20 cellular contexts compared by ENCODE assay signal in the genomic region with DNA sequence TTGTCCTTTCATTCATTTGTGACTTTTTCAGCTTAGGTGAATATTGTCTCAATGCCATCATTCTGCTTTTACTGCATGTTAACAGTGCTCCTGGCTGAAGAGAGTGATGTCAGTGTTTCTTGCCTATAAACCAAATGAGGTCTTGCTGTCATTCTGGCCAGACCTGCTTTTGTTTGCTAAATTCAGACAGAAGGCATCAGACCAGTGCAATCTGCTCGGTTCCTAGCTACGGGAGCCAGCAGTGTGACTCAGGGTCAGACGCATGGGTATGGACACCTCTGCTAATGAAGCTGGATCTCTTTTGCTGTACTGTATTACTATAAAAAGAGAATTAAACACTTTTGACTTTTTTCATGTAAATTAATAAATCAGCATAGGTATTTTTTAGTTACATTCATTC.
DNase-seq lines count a peak whose midpoint lies in the region; FAIRE-seq and TF ChIP-seq lines count a peak whose summit lies in the region.
"Had no signal": no experiment of that assay in that cellular context is flagged by ENCODE, and none has a peak within 500 bp of the region (broad histone marks: within the 10 kb centered on the region; RNA-seq: fewer than 3 reads in every experiment).

No MANE protein-coding gene starts in this region.

- no peak overlapping the region for H3K18ac ChIP-seq in H9 (ENCODE audit: insufficient read length, low read depth, low read length)

- TF ChIP-seq CTCF in H9 (conservative IDR thresholded peaks at IDR 0.05) (no peak), bronchial epithelial cell (IDR thresholded peaks at IDR 0.05; ENCODE audit: insufficient read depth, low read length, severe bottlenecking) (no peak)

- no peak overlapping the region for H3K27ac Mint-ChIP-seq in H9
- no peak overlapping the region for H3K27ac Mint-ChIP-seq in activated CD4-positive, alpha-beta T cell treated with anti-CD3 and anti-CD28 coated beads, Interleukin-2, amount 10 ng/mL, durations not matched to agents 24 days and 14 days
- H3K27ac Mint-ChIP-seq: CD4-positive, alpha-beta memory T cell; HFFc6 had no signal

- H3K36me3 ChIP-seq in bronchial epithelial cell (ENCODE audit: control insufficient read depth, insufficient read depth, low read length) = no peaks in the 10 kb centered on the region
- H3K36me3 ChIP-seq: BE2C had no signal

- H4K20me1 ChIP-seq in H9 (ENCODE audit: control insufficient read depth, insufficient read depth, insufficient read length) = no peaks in the 10 kb centered on the region

- no peak overlapping the region for H2BK12ac ChIP-seq in H9 (ENCODE audit: insufficient read length, low read depth, low read length)

- FAIRE-seq in bronchial epithelial cell (lab: Jason Lieb, UNC) = peak; percentile 64
- FAIRE-seq: A549, GM12892, H1, K562 had no signal

- DNase-seq in DMS 273 treated with DMSO at 0.1 percent for 48 hours (lab: John Stamatoyannopoulos, UW) = peak; percentile 42
- no peak for DNase-seq in H9
- DNase-seq in bronchial epithelial cell (ENCODE audit: low read depth) = no peak
- peak; percentile 74 for DNase-seq in islet precursor cell
- DNase-seq in NCI-H526 treated with DMSO at 0.1 percent for 48 hours (lab: John Stamatoyannopoulos, UW) = no peak
- DNase-seq in glomerular visceral epithelial cell (ENCODE audit: extremely low spot score) = no peak
- no peak for DNase-seq in activated CD4-positive, alpha-beta T cell treated with anti-CD3 and anti-CD28 coated beads, Interleukin-2, amount 10 ng/mL, durations not matched to agents 24 days and 14 days
- DNase-seq in NCI-H2081 (lab: John Stamatoyannopoulos, UW) = no peak
- DNase-seq: BE2C; CD4-positive, alpha-beta memory T cell; DMS79 treated with DMSO at 0.1 percent for 48 hours; EL; GDM1; HCEC 1CT; HFFc6 had no signal

- no peak overlapping the region for H3K4ac ChIP-seq in H9 (ENCODE audit: low read depth, low read length)

- no peak overlapping the region for H3K4me2 ChIP-seq in H9 (ENCODE audit: insufficient read depth, insufficient read length, low read length)
- H3K4me2 ChIP-seq: A549 had no signal

- H3K23me2 ChIP-seq in H9 (ENCODE audit: insufficient read length, low read depth, low read length, poor library complexity, severe bottlenecking) = no peaks in the 10 kb centered on the region

- H4K5ac ChIP-seq in H9 (ENCODE audit: insufficient read length, low read depth, low read length) = peak overlapping the region; percentile 59

- H4K91ac ChIP-seq in H9 (ENCODE audit: insufficient read length, low read depth, low read length) = no peak overlapping the region

- H3K9me3 ChIP-seq in H9 (ENCODE audit: control insufficient read depth, low read depth, low read length) = no peaks in the 10 kb centered on the region
- H3K9me3 ChIP-seq: A549, BE2C had no signal

- H3K56ac ChIP-seq in H9 (ENCODE audit: insufficient read length, low read depth, low read length) = no peak overlapping the region

- H3K27me3 Mint-ChIP-seq in H9 (ENCODE audit: low read depth) = no peaks in the 10 kb centered on the region; the same call in 1 of the 2 replicates
- peaks cover 1% of the 10 kb centered on the region for H3K27me3 Mint-ChIP-seq in activated CD4-positive, alpha-beta T cell treated with anti-CD3 and anti-CD28 coated beads, Interleukin-2, amount 10 ng/mL, durations not matched to agents 24 days and 14 days

- no peak overlapping the region for H3K27ac ChIP-seq in H9 (ENCODE audit: insufficient read length, low read depth, low read length)
- H3K27ac ChIP-seq: A549, C4-2B had no signal

- H2BK20ac ChIP-seq in H9 (ENCODE audit: low read depth, low read length, poor library complexity, severe bottlenecking) = no peak overlapping the region

- H3K79me2 ChIP-seq in H9 (ENCODE audit: insufficient read depth, low read length) = no peaks in the 10 kb centered on the region

- H2AK5ac ChIP-seq in H9 (ENCODE audit: insufficient read length, low read length) = no peak overlapping the region

- no peak overlapping the region for H3K4me3 ChIP-seq in bronchial epithelial cell (ENCODE audit: low read depth, low read length)
- H3K4me3 ChIP-seq: A549, K562 had no signal

- H2AFZ ChIP-seq in H9 (ENCODE audit: low read length) = no peak overlapping the region

- H3K27me3 ChIP-seq in H9 (ENCODE audit: insufficient read depth, low read length) = no peaks in the 10 kb centered on the region
- no peaks in the 10 kb centered on the region for H3K27me3 ChIP-seq in bronchial epithelial cell (ENCODE audit: control insufficient read depth, insufficient read depth, low read length)
- H3K27me3 ChIP-seq: BE2C had no signal

- no peak overlapping the region for H2BK15ac ChIP-seq in H9 (ENCODE audit: low read depth, low read length)

- no peak overlapping the region for H3K4me3 Mint-ChIP-seq in H9
- H3K4me3 Mint-ChIP-seq in activated CD4-positive, alpha-beta T cell treated with anti-CD3 and anti-CD28 coated beads, Interleukin-2, amount 10 ng/mL, durations not matched to agents 24 days and 14 days = no peak overlapping the region
- H3K4me3 Mint-ChIP-seq: CD4-positive, alpha-beta memory T cell; HFFc6 had no signal

- H3K36me3 Mint-ChIP-seq in H9 (ENCODE audit: insufficient read depth in 1 of 3, low read depth in 3 of 3) = no peaks in the 10 kb centered on the region
- no peaks in the 10 kb centered on the region for H3K36me3 Mint-ChIP-seq in activated CD4-positive, alpha-beta T cell treated with anti-CD3 and anti-CD28 coated beads, Interleukin-2, amount 10 ng/mL, durations not matched to agents 24 days and 14 days (ENCODE audit: low read depth)
- H3K36me3 Mint-ChIP-seq: CD4-positive, alpha-beta memory T cell had no signal

- intact Hi-C loops in activated CD4-positive, alpha-beta T cell treated with anti-CD3 and anti-CD28 coated beads, Interleukin-2, amount 10 ng/mL, durations not matched to agents 24 days and 14 days (cut with micrococcal nuclease) = no loop called here

- no peak overlapping the region for H3K23ac ChIP-seq in H9 (ENCODE audit: insufficient read length, low read depth, low read length)

- no peak overlapping the region for H3K14ac ChIP-seq in H9 (ENCODE audit: insufficient read depth, low read length)

- H3K9ac ChIP-seq in H9 (ENCODE audit: extremely low read depth, insufficient read length, low read length) = no peak overlapping the region

- H3K4me1 ChIP-seq in H9 (ENCODE audit: insufficient read depth, low read length) = no peaks in the 10 kb centered on the region
- H3K4me1 ChIP-seq: A549, BE2C had no signal

- H4K8ac ChIP-seq in H9 (replicated peaks; ENCODE audit: insufficient read length, low read depth, low read length) = no peak overlapping the region

- no CpG with 5 or more reads among the region's 3 CpGs for WGBS in H9 (ENCODE audit: extremely low coverage, insufficient read length, low lambda C conversion rate)

- H3K79me1 ChIP-seq in H9 (ENCODE audit: insufficient read depth, low read depth, low read length, poor library complexity, severe bottlenecking) = no peaks in the 10 kb centered on the region

- H3K9me3 Mint-ChIP-seq in H9 = peaks cover 0 to 4% of the 10 kb centered on the region in 2 experiments; a peak in 2 of 5 replicates
- H3K9me3 Mint-ChIP-seq in activated CD4-positive, alpha-beta T cell treated with anti-CD3 and anti-CD28 coated beads, Interleukin-2, amount 10 ng/mL, durations not matched to agents 24 days and 14 days = peaks cover 3% of the 10 kb centered on the region

- H2BK5ac ChIP-seq in H9 (ENCODE audit: insufficient read length, low read length) = no peak overlapping the region

- H3K4me1 Mint-ChIP-seq in H9 = no peaks in the 10 kb centered on the region
- H3K4me1 Mint-ChIP-seq in activated CD4-positive, alpha-beta T cell treated with anti-CD3 and anti-CD28 coated beads, Interleukin-2, amount 10 ng/mL, durations not matched to agents 24 days and 14 days = no peaks in the 10 kb centered on the region
- H3K4me1 Mint-ChIP-seq: CD4-positive, alpha-beta memory T cell had no signal

- H2BK120ac ChIP-seq in H9 (ENCODE audit: low read depth, low read length, poor library complexity, severe bottlenecking) = no peak overlapping the region

- H3T11ph ChIP-seq in H9 (ENCODE audit: low read length) = no peak overlapping the region

Comparison
In these comparisons a context has a peak if more than half of its experiments do, and no peak if none do; other contexts are left out.
1. DNase-seq: peak in DMS 273 treated with DMSO at 0.1 percent for 48 hours (single experiment) and islet precursor cell (single experiment); none in H9 (single experiment), bronchial epithelial cell (single experiment), NCI-H526 treated with DMSO at 0.1 percent for 48 hours (single experiment), glomerular visceral epithelial cell (single experiment), activated CD4-positive, alpha-beta T cell treated with anti-CD3 and anti-CD28 coated beads, Interleukin-2, amount 10 ng/mL, durations not matched to agents 24 days and 14 days (single experiment) and NCI-H2081 (0 of 2).